In genomic region chr1:205812271-205812877, GRCh38 we compare ENCODE assay signal across 8 cellular contexts. TPM values are rescaled to one million over a fixed set of nuclear protein-coding genes. Genes with fewer than 3 reads are reported as not detected.
DNase-seq lines count a peak whose midpoint lies in the region; ATAC-seq and TF ChIP-seq lines count a peak whose summit lies in the region.

No MANE protein-coding gene starts in this region.

- peak overlapping the region; percentile 60 for H2BK5ac ChIP-seq in IMR-90 (ENCODE audit: low read depth, low read length, poor library complexity, severe bottlenecking)

- intact Hi-C loops in IMR-90 (cut with micrococcal nuclease) (loop anchor here (2.0 to 5.0 kb wide), 3 partner anchors 64 to 94 kb away; no protein-coding TSS in a partner anchor), head of caudate nucleus (cut with DNase I) (loop anchor here (10.0 kb wide), 1 partner anchor 292 kb away; no protein-coding TSS in a partner anchor), ovary (cut with DNase I) (no loop called here)

- H3K4me3 ChIP-seq in IMR-90 (ENCODE audit: insufficient read depth, low read depth, low read length), result peak overlapping the region; percentile 63
- H3K4me3 ChIP-seq in ovary, result peak overlapping the region; percentile 85

- no peak overlapping the region; the same call in 1 of the 2 replicates for H3K18ac ChIP-seq in IMR-90 (ENCODE audit: low read depth, low read length)

- dilution Hi-C loops in IMR-90 (cut with HindIII; ENCODE audit: low sequenced_read_pairs, unreplicated experiment), result no loop called here

- WGBS in IMR-90 (ENCODE audit: extremely low coverage in 2 of 2, insufficient read length in 1 of 2), 2 experiments, result no CpG with 5 or more reads among the region's 16 CpGs
- 0 to 1% (median 1%) methylated on average over 13 to 16 of the region's 16 CpGs for WGBS in ovary, 3 donors

- H4K5ac ChIP-seq in IMR-90 (ENCODE audit: low read depth, low read length), result no peak overlapping the region

- peak overlapping the region; percentile 19; the same call in 1 of the 2 replicates for H3K56ac ChIP-seq in IMR-90 (ENCODE audit: extremely low read depth, insufficient read depth, low read length)

- H4K8ac ChIP-seq in IMR-90 (ENCODE audit: low read depth in 2 of 2, low read length in 2 of 2), result peak overlapping the region in 1 of 2 experiments; percentile 35; a peak in 1 of 4 replicates

- H3K9me3 Mint-ChIP-seq in T-helper 1 cell treated with Interleukin-12 subunit alpha and Interleukin-12 subunit beta and Interleukin-4 antibody, amounts not matched to agents 30 μg/mL and 1 μg/mL, for 36 hours, result no peaks in the 10 kb centered on the region
- no peaks in the 10 kb centered on the region for H3K9me3 Mint-ChIP-seq in activated naive CD4-positive, alpha-beta T cell treated with anti-CD3 and anti-CD28 coated beads, Interleukin-2, amount 50 U/mL, for 24 hours

- H3K27ac ChIP-seq in IMR-90 (ENCODE audit: insufficient read depth, low read length) (peak overlapping the region; percentile 57), ovary (peak overlapping the region; percentile 87 to 90)

- H3K79me1 ChIP-seq in IMR-90 (ENCODE audit: low read depth in 1 of 2, low read length in 2 of 2), result peaks cover 19 to 43% of the 10 kb centered on the region in 2 experiments

- peak overlapping the region; percentile 94 for H2AFZ ChIP-seq in IMR-90 (replicated peaks; ENCODE audit: low read length, poor library complexity)

- TF ChIP-seq RAD21 in IMR-90 (IDR thresholded peaks at IDR 0.05; ENCODE audit: low read length), result no peak

- H3K27me3 ChIP-seq in IMR-90 (ENCODE audit: control insufficient read depth, insufficient read depth, low read length) (no peaks in the 10 kb centered on the region), ovary (no peaks in the 10 kb centered on the region)

- no TSS peak for BruUV-seq in IMR-90 (replicated peaks; lab: Mats Ljungman, UMichigan)

- H2BK15ac ChIP-seq in IMR-90 (ENCODE audit: low read depth, low read length), result no peak overlapping the region

- TF ChIP-seq POLR2A in IMR-90 (IDR thresholded peaks at IDR 0.05; ENCODE audit: low read depth, low read length) (no peak), ovary (IDR thresholded peaks at IDR 0.05) (no peak)

- POLR2A ChIA-PET in IMR-90 (lab: Charles Lee; ENCODE audit: unreplicated experiment), result interaction anchor here (0.6 to 0.7 kb wide), 2 partner anchors 20 to 82 kb away, joined by 3 read pairs; no protein-coding TSS in a partner anchor

- H3K14ac ChIP-seq in IMR-90 (replicated peaks; ENCODE audit: low read depth, low read length), result peak overlapping the region; percentile 43; the same call in 1 of the 2 replicates

- H4K20me1 ChIP-seq in IMR-90 (ENCODE audit: insufficient read depth, low read length), result no peaks in the 10 kb centered on the region

- peaks cover 19% of the 10 kb centered on the region for H3K27me3 Mint-ChIP-seq in T-helper 1 cell treated with Interleukin-12 subunit alpha and Interleukin-12 subunit beta and Interleukin-4 antibody, amounts not matched to agents 30 μg/mL and 1 μg/mL, for 36 hours (ENCODE audit: low read depth)
- H3K27me3 Mint-ChIP-seq in activated naive CD4-positive, alpha-beta T cell treated with anti-CD3 and anti-CD28 coated beads, Interleukin-2, amount 50 U/mL, for 24 hours, result no peaks in the 10 kb centered on the region

- peak overlapping the region; percentile 75 for H3K9ac ChIP-seq in IMR-90 (ENCODE audit: low read depth, low read length)

- H3K4me2 ChIP-seq in IMR-90 (ENCODE audit: low read depth, low read length), result peak overlapping the region; percentile 92

- H3K4ac ChIP-seq in IMR-90 (ENCODE audit: low read depth, low read length), result peak overlapping the region; percentile 66; the same call in 1 of the 2 replicates

- peak overlapping the region; percentile 89 for H3K23ac ChIP-seq in IMR-90 (ENCODE audit: low read depth, low read length)

- no peak for TF ChIP-seq EP300 in ovary (IDR thresholded peaks at IDR 0.05)

- H3K4me1 Mint-ChIP-seq in T-helper 1 cell treated with Interleukin-12 subunit alpha and Interleukin-12 subunit beta and Interleukin-4 antibody, amounts not matched to agents 30 μg/mL and 1 μg/mL, for 36 hours (ENCODE audit: low read depth), result peaks cover 33% of the 10 kb centered on the region
- H3K4me1 Mint-ChIP-seq in activated naive CD4-positive, alpha-beta T cell treated with anti-CD3 and anti-CD28 coated beads, Interleukin-2, amount 50 U/mL, for 24 hours, result peaks cover 58% of the 10 kb centered on the region

- no peaks in the 10 kb centered on the region for H3K9me3 ChIP-seq in IMR-90 (ENCODE audit: control insufficient read depth, insufficient read depth, low read length)
- H3K9me3 ChIP-seq in ovary, result no peaks in the 10 kb centered on the region

- peaks cover 17% of the 10 kb centered on the region for H3K36me3 Mint-ChIP-seq in T-helper 1 cell treated with Interleukin-12 subunit alpha and Interleukin-12 subunit beta and Interleukin-4 antibody, amounts not matched to agents 30 μg/mL and 1 μg/mL, for 36 hours (ENCODE audit: low read depth)
- H3K36me3 Mint-ChIP-seq in activated naive CD4-positive, alpha-beta T cell treated with anti-CD3 and anti-CD28 coated beads, Interleukin-2, amount 50 U/mL, for 24 hours, result peaks cover 5% of the 10 kb centered on the region

- no peak overlapping the region for H2BK20ac ChIP-seq in IMR-90 (ENCODE audit: low read depth, low read length)

- CTCF ChIA-PET in IMR-90 (lab: Yijun Ruan, JAX), result interaction anchor here (1.4 kb wide), 1 partner anchor 13 kb away, joined by 6 read pairs; no protein-coding TSS in a partner anchor

- peak overlapping the region; percentile 91 for H2AK9ac ChIP-seq in IMR-90 (replicated peaks; ENCODE audit: low read depth, low read length, poor library complexity)

- peaks cover 6% of the 10 kb centered on the region; the same call in 1 of the 2 replicates for H3K4me1 ChIP-seq in IMR-90 (ENCODE audit: control insufficient read depth, insufficient read depth, low read length)
- peaks cover 27% of the 10 kb centered on the region for H3K4me1 ChIP-seq in ovary (ENCODE audit: insufficient read depth)

- H3K36me3 ChIP-seq in IMR-90 (ENCODE audit: control insufficient read depth, insufficient read depth, low read length) (peaks cover 17% of the 10 kb centered on the region), ovary (no peaks in the 10 kb centered on the region)

- H3K4me3 Mint-ChIP-seq in T-helper 1 cell treated with Interleukin-12 subunit alpha and Interleukin-12 subunit beta and Interleukin-4 antibody, amounts not matched to agents 30 μg/mL and 1 μg/mL, for 36 hours, result peak overlapping the region; percentile 90
- peak overlapping the region; percentile 93 for H3K4me3 Mint-ChIP-seq in activated naive CD4-positive, alpha-beta T cell treated with anti-CD3 and anti-CD28 coated beads, Interleukin-2, amount 50 U/mL, for 24 hours

- ATAC-seq in IMR-90 (ENCODE audit: low read depth), result peak; percentile 40
- ATAC-seq in HG03039 (IDR thresholded peaks at IDR 0.05; ENCODE audit: unreplicated experiment), result no peak
- ATAC-seq in HG03571 (IDR thresholded peaks at IDR 0.05; ENCODE audit: unreplicated experiment), result no peak

- peak overlapping the region; percentile 65 for H3K27ac Mint-ChIP-seq in T-helper 1 cell treated with Interleukin-12 subunit alpha and Interleukin-12 subunit beta and Interleukin-4 antibody, amounts not matched to agents 30 μg/mL and 1 μg/mL, for 36 hours
- H3K27ac Mint-ChIP-seq in activated naive CD4-positive, alpha-beta T cell treated with anti-CD3 and anti-CD28 coated beads, Interleukin-2, amount 50 U/mL, for 24 hours, result peak overlapping the region; percentile 81

- no peak for DNase-seq in T-helper 1 cell
- DNase-seq in IMR-90, result peak; percentile 13
- peak in 22 of 42 donors; percentile 11 to 61 (median 36) for DNase-seq in head of caudate nucleus
- peak; percentile 54 to 66 (median 60) for DNase-seq in ovary

- peaks cover 12% of the 10 kb centered on the region; the same call in 1 of the 2 replicates for H3K9me1 ChIP-seq in IMR-90 (ENCODE audit: insufficient read depth, low read length)

- TF ChIP-seq CTCF in IMR-90 (conservative IDR thresholded peaks at IDR 0.05; ENCODE audit: low read depth, low read length), result no peak
- no peak for TF ChIP-seq CTCF in ovary (IDR thresholded peaks at IDR 0.05)

- H2AK5ac ChIP-seq in IMR-90 (ENCODE audit: low read depth, low read length), result 0 out of 2 replicates have a peak overlapping the region, but pooled peaks have one; percentile 13

- H4K91ac ChIP-seq in IMR-90 (ENCODE audit: insufficient read depth, low read depth, low read length), result no peak overlapping the region

- in situ Hi-C loops in IMR-90 (cut with MboI; ENCODE audit: low sequenced_read_pairs), result no loop called here

- H2BK120ac ChIP-seq in IMR-90 (ENCODE audit: low read depth, low read length), result no peak overlapping the region

TF ChIP-seq in IMR-90, 13 proteins besides CTCF, POLR2A, EP300 and RAD21 (continues in another document):
- TF ChIP-seq FOS (IDR thresholded peaks at IDR 0.05; ENCODE audit: low read depth, low read length) (no peak), CHD1 (IDR thresholded peaks at IDR 0.05; ENCODE audit: low read depth, low read length) (no peak), USF2 (IDR thresholded peaks at IDR 0.05; ENCODE audit: low read depth, low read length) (no peak), RFX5 (IDR thresholded peaks at IDR 0.05; ENCODE audit: low read depth, low read length) (no peak)

RNA-seq across cellular contexts. Expression of gene SLC41A1, which starts 0.6 kb away (rescaled TPM):
- total RNA-seq in IMR-90 (2012; rRNA removed) (6.3 and 6.7 TPM in 2 replicates), ovary (10 to 100 TPM; 12.5 to 45.0 (median 33.5) TPM)
- polyA plus RNA-seq in IMR-90 (2012; rRNA removed) (25.8 and 26.3 TPM in 2 replicates), ovary (10 to 100 TPM; 17.8 to 75.9 TPM)
- polyA plus RNA-seq in IMR-90 (2012; cell fraction: cytosol; rRNA removed), result 12.9 and 17.0 TPM in 2 replicates
- polyA plus RNA-seq in IMR-90 (2012; cell fraction: nucleus; rRNA removed; ENCODE audit: low replicate concordance), result 16.2 and 38.7 TPM in 2 replicates

RNA-seq across cellular contexts. Expression of gene RAB29, which starts 37.1 kb away (rescaled TPM):
- total RNA-seq in IMR-90 (2012; rRNA removed), result 5.8 and 7.3 TPM in 2 replicates
- polyA plus RNA-seq in IMR-90 (2012; rRNA removed), result 4.4 and 5.7 TPM in 2 replicates
- 2.5 and 3.8 TPM in 2 replicates for polyA plus RNA-seq in IMR-90 (2012; cell fraction: cytosol; rRNA removed)
- polyA plus RNA-seq in IMR-90 (2012; cell fraction: nucleus; rRNA removed; ENCODE audit: low replicate concordance), result 2.8 and 6.3 TPM in 2 replicates
- total RNA-seq in ovary, result 10 to 100 TPM in 4 of 7 donors, 1 to 10 TPM in 3; 7.2 to 16.1 (median 10.1) TPM
- polyA plus RNA-seq in ovary, result 10 to 100 TPM in 1 of 2 donors, 1 to 10 TPM in 1; 8.3 to 16.4 TPM

RNA-seq across cellular contexts. Expression of gene PM20D1, which starts 37.6 kb away (rescaled TPM):
- total RNA-seq in IMR-90 (2012; rRNA removed) (not detected in 2 replicates), ovary (1 to 10 TPM in 2 of 7 donors, under 1 TPM in 4, not detected in 1; 0.43 to 1.4 (median 0.74) TPM)
- polyA plus RNA-seq in IMR-90 (2012; rRNA removed) (0.04 TPM in 1 of 2 replicates, not detected in the other), ovary (1 to 10 TPM in 1 of 2 donors, under 1 TPM in 1; 0.05 to 1.8 TPM)
- not detected in 2 replicates for polyA plus RNA-seq in IMR-90 (2012; cell fraction: cytosol; rRNA removed)
- 0.02 TPM in 1 of 2 replicates, not detected in the other for polyA plus RNA-seq in IMR-90 (2012; cell fraction: nucleus; rRNA removed; ENCODE audit: low replicate concordance)

Comparison
In these comparisons a context has a peak if more than half of its experiments do, and no peak if none do; other contexts are left out.
1. DNase-seq: peak in IMR-90 (single experiment), head of caudate nucleus (22 of 42) and ovary (5 of 5); none in T-helper 1 cell (0 of 5).
2. intact Hi-C loops: an anchor here in IMR-90 (2.0 to 5.0 kb wide) and head of caudate nucleus (10.0 kb wide); none called in ovary.